Comparison of ENCODE assay signal across 2 cellular contexts in genomic region chr4:2804449-2804972, GRCh38.
TF ChIP-seq lines count a peak whose summit lies in the region.

No MANE protein-coding gene starts in this region.

TF ChIP-seq in liver, 16 proteins besides CTCF, POLR2A, EP300 and RAD21:
- TF ChIP-seq REST (IDR thresholded peaks at IDR 0.05) (no peak), FOXA1 (IDR thresholded peaks at IDR 0.05) (no peak), HNF4G (IDR thresholded peaks at IDR 0.05) (no peak), NR2F2 (IDR thresholded peaks at IDR 0.05) (no peak), ZBTB33 (IDR thresholded peaks at IDR 0.05) (no peak), RXRA (IDR thresholded peaks at IDR 0.05) (no peak), GABPA (IDR thresholded peaks at IDR 0.05 in 1 of 2, conservative IDR thresholded peaks at IDR 0.05 in 1 of 2) (no peak), ATF3 (IDR thresholded peaks at IDR 0.05) (no peak), SP1 (IDR thresholded peaks at IDR 0.05) (no peak), MAX (IDR thresholded peaks at IDR 0.05) (no peak), JUND (IDR thresholded peaks at IDR 0.05) (no peak), EGR1 (IDR thresholded peaks at IDR 0.05; ENCODE audit: low read depth in 2 of 2) (no peak)

TF ChIP-seq in HepG2, 621 proteins besides CTCF, POLR2A, EP300 and RAD21:
- TF ChIP-seq ZSCAN22 (CRISPR knock-in tag; IDR thresholded peaks at IDR 0.05) = no peak
- TF ChIP-seq MED8 (CRISPR knock-in tag; IDR thresholded peaks at IDR 0.05; ENCODE audit: insufficient replicate concordance) = no peak
- no peak for TF ChIP-seq ZNF550 (CRISPR knock-in tag; IDR thresholded peaks at IDR 0.05; ENCODE audit: borderline replicate concordance)
- no peak for TF ChIP-seq ZNF597 (CRISPR knock-in tag; IDR thresholded peaks at IDR 0.05)
